Comparison of ENCODE assay signal across 20 cellular contexts in the genomic region with DNA sequence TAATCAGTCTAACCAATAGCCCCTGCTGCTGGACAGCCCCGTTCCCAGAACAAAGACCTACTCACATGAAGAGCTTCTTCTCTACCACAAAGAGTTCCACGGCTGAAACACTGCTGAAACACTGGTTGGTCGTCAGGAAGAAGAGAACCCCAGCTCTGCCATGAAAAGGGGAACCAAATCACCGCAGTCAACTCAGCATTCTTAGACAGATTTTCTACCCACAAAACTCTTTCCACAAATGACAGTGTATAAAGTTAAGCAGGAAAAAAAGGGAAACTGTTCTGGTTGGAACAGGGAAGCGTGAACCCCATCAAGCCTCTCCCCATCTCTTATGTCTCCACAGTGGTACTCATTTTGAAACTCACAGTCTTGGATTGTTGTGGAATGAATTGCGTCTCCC. TPM values are rescaled to one million over a fixed set of nuclear protein-coding genes. Genes with fewer than 3 reads are reported as not detected.
A peak's percentile ranks its signal among the peaks of the same experiment; 100 is the strongest.
DNase-seq lines count a peak whose midpoint lies in the region; ATAC-seq, FAIRE-seq and TF ChIP-seq lines count a peak whose summit lies in the region.
"Had no signal": no experiment of that assay in that cellular context is flagged by ENCODE, and none has a peak within 500 bp of the region (broad histone marks: within the 10 kb centered on the region; RNA-seq: fewer than 3 reads in every experiment).

No MANE protein-coding gene starts in this region.

- H3K4me1 ChIP-seq in BLaER1 (peaks cover 62% of the 10 kb centered on the region), MM.1S (ENCODE audit: low read length) (peaks cover 43% of the 10 kb centered on the region), GM12878 (ENCODE audit: control insufficient read depth, insufficient read depth, low read length) (no peaks in the 10 kb centered on the region)
- H3K4me1 ChIP-seq: colonic mucosa, uterus had no signal

- intact Hi-C loops in GM12878 (cut with micrococcal nuclease; ENCODE audit: unreplicated experiment) = no loop called here

- H3K79me2 ChIP-seq in MM.1S (ENCODE audit: low read length) = no peaks in the 10 kb centered on the region
- H3K79me2 ChIP-seq in GM12878 (ENCODE audit: control insufficient read depth, insufficient read depth, low read length) = no peaks in the 10 kb centered on the region

- BruUV-seq in GM12878 (replicated peaks; lab: Mats Ljungman, UMichigan) = no TSS peak

- SMC1A ChIA-PET in GM12878 (lab: Charles Lee; ENCODE audit: uncharacterized antibody, unreplicated experiment) = interaction anchor here (0.7 kb wide), 1 partner anchor 101 kb away, joined by 3 read pairs; no protein-coding TSS in a partner anchor

- in situ Hi-C loops in GM12878 (cut with MboI) = no loop called here

- H3K9ac ChIP-seq in BLaER1 (no peak overlapping the region), MM.1S (ENCODE audit: low read length) (no peak overlapping the region), GM12878 (ENCODE audit: control insufficient read depth, insufficient read depth, low read length) (no peak overlapping the region)

- FAIRE-seq in GM12878 (lab: Jason Lieb, UNC) (no peak), HTR-8/SVneo (lab: Jason Lieb, UNC) (no peak)
- FAIRE-seq: kidney had no signal

- peak overlapping the region; percentile 84 for H3K27ac ChIP-seq in BLaER1
- H3K27ac ChIP-seq in MM.1S (ENCODE audit: low read length) = peak overlapping the region; percentile 98; the same call in 1 of the 2 replicates
- no peak overlapping the region for H3K27ac ChIP-seq in GM12878 (ENCODE audit: control insufficient read depth, insufficient read depth)
- H3K27ac ChIP-seq: colonic mucosa, uterus had no signal

- H3K27me3 ChIP-seq in BLaER1 (no peaks in the 10 kb centered on the region), MM.1S (replicated peaks; ENCODE audit: insufficient read depth, low read length) (no peaks in the 10 kb centered on the region), GM12878 (replicated peaks in 1 of 2; ENCODE audit: control insufficient read depth in 2 of 2, insufficient read depth in 2 of 2, low read length in 1 of 2) (peaks cover 0 to 4% of the 10 kb centered on the region in 2 experiments; a peak in 2 of 4 replicates)
- H3K27me3 ChIP-seq: colonic mucosa, uterus had no signal

- H3K9me3 ChIP-seq in BLaER1 (no peaks in the 10 kb centered on the region), MM.1S (replicated peaks; ENCODE audit: insufficient read depth, low read length) (no peaks in the 10 kb centered on the region), GM12878 (replicated peaks; ENCODE audit: control insufficient read depth, insufficient read depth, low read length) (no peaks in the 10 kb centered on the region)
- H3K9me3 ChIP-seq: colonic mucosa, uterus had no signal

- H3K4me2 ChIP-seq in BLaER1 (peak overlapping the region; percentile 50), MM.1S (ENCODE audit: low read depth, low read length) (no peak overlapping the region), GM12878 (ENCODE audit: control insufficient read depth, insufficient read depth) (no peak overlapping the region)

- ATAC-seq in GM12878 = no peak
- no peak for ATAC-seq in HG03139 (IDR thresholded peaks at IDR 0.05; ENCODE audit: unreplicated experiment)
- ATAC-seq: activated T-helper 17 cell treated with anti-CD3 and anti-CD28 coated beads, Interleukin-2, amount 50 U/mL, for 72 hours had no signal

- RAD21 ChIA-PET in GM12878 (lab: Charles Lee; ENCODE audit: unreplicated experiment) = no interaction called here

- 28% methylated on average over 6 of the region's 6 CpGs for WGBS in GM12878 (ENCODE audit: insufficient coverage, insufficient replicate concordance, low lambda C conversion rate, missing lambda C conversion rate)

- H3K36me3 ChIP-seq in BLaER1 (no peaks in the 10 kb centered on the region), MM.1S (replicated peaks; ENCODE audit: insufficient read depth, low read length) (no peaks in the 10 kb centered on the region), GM12878 (ENCODE audit: control insufficient read depth in 2 of 2, insufficient read depth in 2 of 2, low read length in 1 of 2) (no peaks in the 10 kb centered on the region)
- H3K36me3 ChIP-seq: colonic mucosa, uterus had no signal

- no peaks in the 10 kb centered on the region for H4K20me1 ChIP-seq in BLaER1
- no peaks in the 10 kb centered on the region for H4K20me1 ChIP-seq in MM.1S (ENCODE audit: insufficient read depth, low read length)
- no peaks in the 10 kb centered on the region for H4K20me1 ChIP-seq in GM12878 (ENCODE audit: control insufficient read depth, insufficient read depth)

- TF ChIP-seq CTCF in MM.1S (IDR thresholded peaks at IDR 0.05; ENCODE audit: low read length) (no peak), GM12878 (IDR thresholded peaks at IDR 0.05 in 2 of 3, conservative IDR thresholded peaks at IDR 0.05 in 1 of 3; ENCODE audit: control insufficient read depth in 2 of 3, extremely low read depth in 1 of 3, insufficient read depth in 1 of 3, low read depth in 3 of 3, low read length in 3 of 3) (no peak)

- no peak overlapping the region for H3K4me3 ChIP-seq in BLaER1
- no peak overlapping the region for H3K4me3 ChIP-seq in MM.1S (ENCODE audit: low read length)
- no peak overlapping the region for H3K4me3 ChIP-seq in GM12878
- H3K4me3 ChIP-seq: colonic mucosa, uterus had no signal

- TF ChIP-seq POLR2A in GM12878 (IDR thresholded peaks at IDR 0.05; ENCODE audit: low read depth, low read length) = no peak

- H3F3A ChIP-seq in MM.1S (ENCODE audit: insufficient read depth, low read length) = peaks cover 25% of the 10 kb centered on the region

- CTCF ChIA-PET in GM12878 (lab: Yijun Ruan, JAX) = no interaction called here

- peak; percentile 43 for DNase-seq in MM.1S
- peak; percentile 4 for DNase-seq in GM12878 (ENCODE audit: low read depth, low spot score)
- peak; percentile 34 for DNase-seq in midbrain (lab: John Stamatoyannopoulos, UW)
- DNase-seq in activated T-cell treated with anti-CD3 and anti-CD28 coated beads, Interleukin-2, amount 50 U/mL, for 1 hour = no peak
- no peak for DNase-seq in NCI-H2171 (lab: John Stamatoyannopoulos, UW)
- DNase-seq in HTR-8/SVneo (ENCODE audit: insufficient read length, low spot score) = no peak
- DNase-seq: ACHN; activated naive CD8-positive, alpha-beta T cell treated with anti-CD3 and anti-CD28 coated beads, Interleukin-2, amount 10 ng/mL, durations not matched to agents 7 days and 5 days; CD8-positive, alpha-beta memory T cell; colonic mucosa; HFFc6; kidney; NCI-H1092; NCI-H2029; NCI-H510A; stimulated activated CD4-positive, alpha-beta T cell treated with anti-CD3 and anti-CD28 coated beads, Interleukin-12 subunit alpha, Interleukin-12 subunit beta, amount 100 ng/mL, for 4 hours; uterus had no signal

- no peak overlapping the region for H2AFZ ChIP-seq in MM.1S (ENCODE audit: low read length)
- no peak overlapping the region for H2AFZ ChIP-seq in GM12878 (ENCODE audit: control insufficient read depth, low read depth, low read length)

- no peaks in the 10 kb centered on the region for H3K9me2 ChIP-seq in MM.1S (replicated peaks; ENCODE audit: insufficient read depth, low read length)

- POLR2A ChIA-PET in GM12878 (lab: Charles Lee) = no interaction called here

- no peak for TF ChIP-seq EP300 in GM12878 (IDR thresholded peaks at IDR 0.05; ENCODE audit: borderline replicate concordance in 1 of 2, control insufficient read depth in 1 of 2, low read depth in 2 of 2, low read length in 2 of 2)

- TF ChIP-seq RAD21 in GM12878 (IDR thresholded peaks at IDR 0.05; ENCODE audit: insufficient read depth, low read depth, low read length) = no peak

TF ChIP-seq in GM12878, 131 proteins besides CTCF, POLR2A, EP300 and RAD21 (continues in another document):
- no peak for TF ChIP-seq SPI1 (IDR thresholded peaks at IDR 0.05; ENCODE audit: borderline replicate concordance, insufficient read depth, low read depth, low read length)
- no peak for TF ChIP-seq PAX5 (IDR thresholded peaks at IDR 0.05; ENCODE audit: borderline replicate concordance, low read depth, low read length)
- TF ChIP-seq, protein P1, sequence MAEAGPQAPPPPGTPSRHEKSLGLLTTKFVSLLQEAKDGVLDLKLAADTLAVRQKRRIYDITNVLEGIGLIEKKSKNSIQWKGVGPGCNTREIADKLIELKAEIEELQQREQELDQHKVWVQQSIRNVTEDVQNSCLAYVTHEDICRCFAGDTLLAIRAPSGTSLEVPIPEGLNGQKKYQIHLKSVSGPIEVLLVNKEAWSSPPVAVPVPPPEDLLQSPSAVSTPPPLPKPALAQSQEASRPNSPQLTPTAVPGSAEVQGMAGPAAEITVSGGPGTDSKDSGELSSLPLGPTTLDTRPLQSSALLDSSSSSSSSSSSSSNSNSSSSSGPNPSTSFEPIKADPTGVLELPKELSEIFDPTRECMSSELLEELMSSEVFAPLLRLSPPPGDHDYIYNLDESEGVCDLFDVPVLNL (IDR thresholded peaks at IDR 0.05; ENCODE audit: low read depth, low read length) = no peak
- TF ChIP-seq HCFC1 (IDR thresholded peaks at IDR 0.05; ENCODE audit: low read length) = no peak

RNA-seq across cellular contexts. Expression of a gene that starts 57.3 kb away (rescaled TPM):
- not detected in 2 replicates for total RNA-seq in GM12878 (2013; cell fraction: nucleolus; rRNA removed)
- total RNA-seq in GM12878 (2014; rRNA removed) = 0.06 TPM in 1 of 2 replicates, not detected in the other
- total RNA-seq in GM12878 (2014; rRNA removed; fragmentation: Illumina TruSeq; extraction: Trizol) = 0.04 TPM in 1 of 2 replicates, not detected in the other
- total RNA-seq in GM12878 (2021) = not detected in 2 replicates
- polyA plus RNA-seq in GM12878 (2011; ENCODE audit: low read depth) = not detected
- polyA plus RNA-seq in GM12878 (2011; rRNA removed) = not detected in 2 replicates
- 0.02 TPM in 1 of 2 replicates, not detected in the other for polyA plus RNA-seq in GM12878 (2011; cell fraction: cytosol; rRNA removed)
- polyA plus RNA-seq in GM12878 (2011; cell fraction: nucleus; rRNA removed) = not detected in 2 replicates
- 0.03 TPM in 1 of 2 replicates, not detected in the other for polyA plus RNA-seq in GM12878 (2012)
- 0.03 TPM in 2 replicates for polyA plus RNA-seq in GM12878 (2014; fragmentation: Illumina TruSeq; extraction: Trizol)
- not detected for polyA plus RNA-seq in GM12878 (2014; fragmentation: Nextera tagmentation; extraction: Ambion mirVana)
- polyA plus RNA-seq in GM12878 (2014; rRNA removed) = not detected in 2 replicates
- polyA plus RNA-seq in GM12878 (2016; fragmentation: Nextera tagmentation; extraction: Ambion mirVana) = not detected
- not detected in 2 replicates for polyA minus RNA-seq in GM12878 (2011; rRNA and poly(A)+ RNA removed)
- not detected in 2 replicates for polyA minus RNA-seq in GM12878 (2011; cell fraction: cytosol; rRNA and poly(A)+ RNA removed)
- not detected in 2 replicates for polyA minus RNA-seq in GM12878 (2011; cell fraction: nucleus; rRNA and poly(A)+ RNA removed)

Comparison
In these comparisons a context has a peak if more than half of its experiments do, and no peak if none do; other contexts are left out.
1. DNase-seq: peak in MM.1S (single experiment), GM12878 (single experiment) and midbrain (single experiment); none in activated T-cell treated with anti-CD3 and anti-CD28 coated beads, Interleukin-2, amount 50 U/mL, for 1 hour (single experiment), NCI-H2171 (single experiment) and HTR-8/SVneo (single experiment).